In genomic region chr19:10270616-10271394, GRCh38 we compare ENCODE assay signal across 8 cellular contexts. TPM values are rescaled to one million over a fixed set of nuclear protein-coding genes. Genes with fewer than 3 reads are reported as not detected.
A peak's percentile ranks its signal among the peaks of the same experiment; 100 is the strongest.
DNase-seq lines count a peak whose midpoint lies in the region; ATAC-seq lines count a peak whose summit lies in the region.

ICAM1 (plus strand) TSS chr19:10271120; CDS start chr19:10271160, 40 bp downstream.

- no peaks in the 10 kb centered on the region for H3K9me3 ChIP-seq in duodenal mucosa (ENCODE audit: control insufficient read depth in 1 of 2, low read length in 2 of 2)

- peaks cover 9 to 16% of the 10 kb centered on the region in 2 donors for H3K27me3 ChIP-seq in duodenal mucosa (ENCODE audit: control insufficient read depth in 1 of 2, insufficient read depth in 2 of 2, low read length in 2 of 2)

- no peaks in the 10 kb centered on the region for H3K9me3 Mint-ChIP-seq in memory B cell

- peak within 1 kb of the TSS; percentile 44 to 57 for H3K9ac ChIP-seq in duodenal mucosa (ENCODE audit: low read depth in 1 of 2, low read length in 2 of 2)

- in situ Hi-C loops in G401 (cut with HindIII; ENCODE audit: low sequenced_read_pairs) = no loop called here

- H3K36me3 ChIP-seq in duodenal mucosa (ENCODE audit: control insufficient read depth in 1 of 2, insufficient read depth in 2 of 2, low read length in 2 of 2) = peaks cover 0 to 4% of the 10 kb centered on the region in 2 donors

- H3K4me3 ChIP-seq in duodenal mucosa (ENCODE audit: low read depth in 1 of 2, low read length in 2 of 2) = peak within 1 kb of the TSS; percentile 60 to 71

- no peaks in the 10 kb centered on the region for H3K27me3 Mint-ChIP-seq in memory B cell

- H3K36me3 Mint-ChIP-seq in memory B cell = peaks cover 5% of the 10 kb centered on the region

- peak within 1 kb of the TSS; percentile 94 for H3K27ac Mint-ChIP-seq in memory B cell

- peak within 1 kb of the TSS; percentile 84 for H3K4me3 Mint-ChIP-seq in memory B cell

- peak within 1 kb of the TSS; percentile 83 for H3K27ac ChIP-seq in duodenal mucosa (ENCODE audit: low read depth, low read length)

- no peak for DNase-seq in G401 (ENCODE audit: low spot score)
- peak; percentile 11 for DNase-seq in NCI-H1105 (lab: John Stamatoyannopoulos, UW)
- DNase-seq in activated CD4-positive, alpha-beta T cell treated with anti-CD3 and anti-CD28 coated beads, Interleukin-2, amount 50 U/mL, for 1 hour = peak; percentile 60
- peak; percentile 72 to 78 for DNase-seq in memory B cell (ENCODE audit: low spot score in 2 of 2)
- DNase-seq in stimulated activated CD8-positive, alpha-beta memory T cell treated with anti-CD3 and anti-CD28 coated beads, Interleukin-4, amount 100 ng/mL, for 48 hours = peak; percentile 88
- DNase-seq in NCI-H1092 treated with DMSO at 0.1 percent for 48 hours (lab: John Stamatoyannopoulos, UW) = no peak

- H3K4me1 Mint-ChIP-seq in memory B cell = peaks cover 21% of the 10 kb centered on the region

- peak; percentile 45 for ATAC-seq in GM21723 (IDR thresholded peaks at IDR 0.05; ENCODE audit: unreplicated experiment)
- peak; percentile 47 for ATAC-seq in memory B cell (ENCODE audit: low read depth)

- peaks cover 11 to 19% of the 10 kb centered on the region in 2 donors for H3K4me1 ChIP-seq in duodenal mucosa (ENCODE audit: control insufficient read depth in 1 of 2, insufficient read depth in 2 of 2, low read length in 2 of 2)

RNA-seq across cellular contexts. Expression of gene ICAM1, which starts in this region (rescaled TPM):
- total RNA-seq in G401 (2014; rRNA removed; shearing (Covaris generic)) = 14.5 and 16.9 TPM in 2 replicates

Comparison
In these comparisons a context has a peak if more than half of its experiments do, and no peak if none do; other contexts are left out.
1. DNase-seq: peak in NCI-H1105 (single experiment), activated CD4-positive, alpha-beta T cell treated with anti-CD3 and anti-CD28 coated beads, Interleukin-2, amount 50 U/mL, for 1 hour (single experiment), memory B cell (2 of 2) and stimulated activated CD8-positive, alpha-beta memory T cell treated with anti-CD3 and anti-CD28 coated beads, Interleukin-4, amount 100 ng/mL, for 48 hours (single experiment); none in G401 (single experiment) and NCI-H1092 treated with DMSO at 0.1 percent for 48 hours (single experiment).